In genomic region chr6:16595514-16595913, GRCh38 we compare ENCODE assay signal across 1 cellular context.
TF ChIP-seq lines count a peak whose summit lies in the region.

No MANE protein-coding gene starts in this region.

TF ChIP-seq in K562, 482 proteins besides CTCF, POLR2A, EP300 and RAD21 (continued from another document):
- TF ChIP-seq ZKSCAN1 (IDR thresholded peaks at IDR 0.05; ENCODE audit: low read depth, low read length) (no peak), HMGN3 (IDR thresholded peaks at IDR 0.05; ENCODE audit: borderline replicate concordance, extremely low read depth, insufficient read length, low read depth, low read length) (no peak), CEBPZ (IDR thresholded peaks at IDR 0.05; ENCODE audit: borderline replicate concordance, low read depth, low read length) (no peak)
